In the genomic region with DNA sequence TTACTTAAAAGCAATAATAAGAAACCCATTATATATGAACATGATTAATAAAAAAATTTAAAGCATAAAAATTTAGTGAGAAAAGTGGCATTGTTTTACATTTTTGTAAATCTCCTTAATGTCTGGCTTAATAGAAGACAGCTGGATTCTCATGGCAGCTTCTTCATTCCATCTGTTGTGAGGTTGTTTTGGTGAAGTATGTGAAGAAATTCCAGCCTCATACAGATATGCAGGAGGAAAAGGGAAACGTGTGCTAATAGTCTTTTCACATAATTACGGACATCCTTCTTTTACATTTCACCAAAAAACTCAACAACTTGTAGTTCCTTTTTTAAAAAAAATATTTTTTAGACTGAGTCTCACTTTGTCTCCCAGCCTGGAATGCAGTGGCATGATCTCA, we compare ENCODE assay signal across 15 cellular contexts.
"Had no signal": no experiment of that assay in that cellular context is flagged by ENCODE, and none has a peak within 500 bp of the region (broad histone marks: within the 10 kb centered on the region; RNA-seq: fewer than 3 reads in every experiment).

No MANE protein-coding gene starts in this region.

- H3K9me3 Mint-ChIP-seq: activated naive CD4-positive, alpha-beta T cell treated with anti-CD3 and anti-CD28 coated beads, Interleukin-2, amount 10 ng/mL, durations not matched to agents 7 days and 5 days; activated T-helper 2 cell treated with anti-CD3 and anti-CD28 coated beads, Interferon-gamma antibody, Interleukin-2, Interleukin-4, amounts not matched to agents 10 μg/mL and 5 μg/mL and 100 μg/mL, durations not matched to agents 14 hours and 24 hours and 36 hours; mesothelial cell of epicardium; nephron progenitor cell; stimulated activated naive CD8-positive, alpha-beta T cell treated with anti-CD3 and anti-CD28 coated beads, Interleukin-15, amount 100 ng/mL, for 72 hours had no signal

- DNase-seq: activated CD4-positive, alpha-beta T cell treated with anti-CD3 and anti-CD28 coated beads, Interleukin-2, amount 50 U/mL, for 48 hours; activated naive CD4-positive, alpha-beta T cell treated with anti-CD3 and anti-CD28 coated beads, Interleukin-2, amount 10 ng/mL, durations not matched to agents 7 days and 5 days; foreskin keratinocyte; left cardiac atrium; nephron progenitor cell; ovary; right lobe of liver; stimulated activated CD4-positive, alpha-beta T cell treated with anti-CD3 and anti-CD28 coated beads, Interleukin-1b, Interleukin-23, amount 100 ng/mL, for 48 hours; stimulated activated naive CD8-positive, alpha-beta T cell treated with anti-CD3 and anti-CD28 coated beads, Interleukin-15, amount 100 ng/mL, for 72 hours; T-helper 9 cell; testis had no signal

- H3K4me1 ChIP-seq: foreskin keratinocyte, right lobe of liver had no signal

- H3K27ac Mint-ChIP-seq: activated naive CD4-positive, alpha-beta T cell treated with anti-CD3 and anti-CD28 coated beads, Interleukin-2, amount 10 ng/mL, durations not matched to agents 7 days and 5 days; activated T-helper 2 cell treated with anti-CD3 and anti-CD28 coated beads, Interferon-gamma antibody, Interleukin-2, Interleukin-4, amounts not matched to agents 10 μg/mL and 5 μg/mL and 100 μg/mL, durations not matched to agents 14 hours and 24 hours and 36 hours; mesothelial cell of epicardium; nephron progenitor cell; stimulated activated naive CD8-positive, alpha-beta T cell treated with anti-CD3 and anti-CD28 coated beads, Interleukin-15, amount 100 ng/mL, for 72 hours had no signal

- H3K9me3 ChIP-seq: ovary, right lobe of liver, testis had no signal

- H3K4me1 Mint-ChIP-seq: activated naive CD4-positive, alpha-beta T cell treated with anti-CD3 and anti-CD28 coated beads, Interleukin-2, amount 10 ng/mL, durations not matched to agents 7 days and 5 days; stimulated activated naive CD8-positive, alpha-beta T cell treated with anti-CD3 and anti-CD28 coated beads, Interleukin-15, amount 100 ng/mL, for 72 hours had no signal

- H3K36me3 ChIP-seq: ovary, right lobe of liver had no signal

- H3K27me3 Mint-ChIP-seq: activated naive CD4-positive, alpha-beta T cell treated with anti-CD3 and anti-CD28 coated beads, Interleukin-2, amount 10 ng/mL, durations not matched to agents 7 days and 5 days; stimulated activated naive CD8-positive, alpha-beta T cell treated with anti-CD3 and anti-CD28 coated beads, Interleukin-15, amount 100 ng/mL, for 72 hours had no signal

- H3K4me3 ChIP-seq: lung, ovary, right lobe of liver, testis had no signal

- H3K4me3 Mint-ChIP-seq: activated naive CD4-positive, alpha-beta T cell treated with anti-CD3 and anti-CD28 coated beads, Interleukin-2, amount 10 ng/mL, durations not matched to agents 7 days and 5 days; mesothelial cell of epicardium; nephron progenitor cell; stimulated activated naive CD8-positive, alpha-beta T cell treated with anti-CD3 and anti-CD28 coated beads, Interleukin-15, amount 100 ng/mL, for 72 hours had no signal

- H3K27ac ChIP-seq: foreskin keratinocyte, ovary, right lobe of liver, testis had no signal

- ATAC-seq: activated CD4-positive, CD25-positive, alpha-beta regulatory T cell treated with anti-CD3 and anti-CD28 coated beads, Interleukin-2, amount 50 U/mL, for 24 hours; foreskin keratinocyte; left cardiac atrium; right lobe of liver; stimulated activated naive CD8-positive, alpha-beta T cell treated with anti-CD3 and anti-CD28 coated beads, Interleukin-15, amount 100 ng/mL, for 72 hours had no signal

- H3K27me3 ChIP-seq: foreskin keratinocyte, ovary, right lobe of liver, testis had no signal
